Comparison of ENCODE assay signal across 10 cellular contexts in the genomic region with DNA sequence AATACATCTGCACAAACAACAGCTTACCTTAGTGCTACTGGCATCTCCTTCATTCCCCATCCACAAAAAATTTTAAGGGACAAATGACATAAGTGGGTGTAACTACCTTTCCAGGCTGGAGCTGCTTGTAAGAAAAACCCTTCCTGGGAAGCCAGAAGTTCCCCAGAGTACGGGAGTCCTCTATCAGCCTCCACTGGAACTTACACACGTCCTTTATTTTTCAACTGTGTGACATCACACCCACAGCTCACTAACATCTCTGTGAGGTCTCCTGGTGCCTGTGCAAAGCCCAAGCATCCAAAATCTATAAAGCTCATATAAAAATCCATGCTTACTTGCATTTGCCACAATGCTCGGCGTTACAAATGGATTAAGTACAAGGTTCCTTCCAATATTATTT. TPM values are rescaled to one million over a fixed set of nuclear protein-coding genes. Genes with fewer than 3 reads are reported as not detected.
DNase-seq lines count a peak whose midpoint lies in the region; ATAC-seq, FAIRE-seq and TF ChIP-seq lines count a peak whose summit lies in the region.
"Had no signal": no experiment of that assay in that cellular context is flagged by ENCODE, and none has a peak within 500 bp of the region (broad histone marks: within the 10 kb centered on the region; RNA-seq: fewer than 3 reads in every experiment).

No MANE protein-coding gene starts in this region.

- peak overlapping the region in 2 of 12 donors; percentile 28 to 55 for H3K27ac ChIP-seq in heart left ventricle
- peak overlapping the region; percentile 68 for H3K27ac ChIP-seq in keratinocyte (ENCODE audit: control insufficient read depth, insufficient read depth, low read length)
- H3K27ac ChIP-seq in vagina: peak overlapping the region; percentile 55
- H3K27ac ChIP-seq: WERI-Rb-1 had no signal

- H3K4me1 ChIP-seq in heart left ventricle: peaks cover 0 to 89% (median 65%) of the 10 kb centered on the region in 12 donors
- peaks cover 36% of the 10 kb centered on the region for H3K4me1 ChIP-seq in keratinocyte (ENCODE audit: control insufficient read depth, extremely low read depth, insufficient read depth, low read length)
- peaks cover 60% of the 10 kb centered on the region for H3K4me1 ChIP-seq in vagina

- DNase-seq in heart left ventricle (no peak), cardiac septum (ENCODE audit: low spot score) (no peak), keratinocyte (ENCODE audit: low read depth, low spot score) (no peak), vagina (ENCODE audit: extremely low spot score in 2 of 2) (no peak), HuH-7 (ENCODE audit: low spot score) (no peak), NCI-H226 (no peak)
- no peak for DNase-seq in stimulated activated naive CD4-positive, alpha-beta T cell treated with Interleukin-2 at 50 U/mL for 16 hours (lab: John Stamatoyannopoulos, UW)
- DNase-seq: NCI-H2107, WERI-Rb-1 had no signal

- H3K9me3 Mint-ChIP-seq in activated naive CD8-positive, alpha-beta T cell (ENCODE audit: low read depth): no peaks in the 10 kb centered on the region

- peak overlapping the region; percentile 75 for H3K4me3 Mint-ChIP-seq in activated naive CD8-positive, alpha-beta T cell

- TF ChIP-seq POLR2A in heart left ventricle (IDR thresholded peaks at IDR 0.05) (no peak), vagina (IDR thresholded peaks at IDR 0.05) (no peak)

- H3K36me3 Mint-ChIP-seq in activated naive CD8-positive, alpha-beta T cell: peaks cover 6% of the 10 kb centered on the region

- FAIRE-seq in keratinocyte (lab: Jason Lieb, UNC): no peak

- H2AFZ ChIP-seq in keratinocyte (ENCODE audit: control insufficient read depth, low read length): no peak overlapping the region

- intact Hi-C loops in heart left ventricle (cut with DNase I) (no loop called here), cardiac septum (cut with DNase I) (no loop called here), vagina (cut with DNase I) (no loop called here)

- H3K36me3 ChIP-seq in heart left ventricle (no peaks in the 10 kb centered on the region), keratinocyte (ENCODE audit: control insufficient read depth in 2 of 2, extremely low read depth in 1 of 2, insufficient read depth in 2 of 2, low read length in 2 of 2) (no peaks in the 10 kb centered on the region), vagina (no peaks in the 10 kb centered on the region)
- H3K36me3 ChIP-seq: WERI-Rb-1 had no signal

- no peaks in the 10 kb centered on the region for H3K27me3 Mint-ChIP-seq in activated naive CD8-positive, alpha-beta T cell

- peak in 3 of 4 donors; percentile 29 to 43 (median 40) for ATAC-seq in heart left ventricle

- H3K27me3 ChIP-seq in heart left ventricle (no peaks in the 10 kb centered on the region), keratinocyte (ENCODE audit: control insufficient read depth, extremely low read depth, insufficient read depth, low read length) (no peaks in the 10 kb centered on the region), vagina (no peaks in the 10 kb centered on the region)

- peak overlapping the region; percentile 96 for H3K27ac Mint-ChIP-seq in activated naive CD8-positive, alpha-beta T cell

- peaks cover 53% of the 10 kb centered on the region for H3K4me1 Mint-ChIP-seq in activated naive CD8-positive, alpha-beta T cell (ENCODE audit: low read depth)

- WGBS in heart left ventricle, 4 donors: 38 to 58% (median 49%) methylated on average over 4 of the region's 4 CpGs

- peak overlapping the region in 4 of 12 donors; percentile 4 to 15 (median 6) for H3K4me3 ChIP-seq in heart left ventricle
- H3K4me3 ChIP-seq in keratinocyte (ENCODE audit: control insufficient read depth in 2 of 3, extremely low read depth in 1 of 3, insufficient read depth in 2 of 3, low read depth in 1 of 3, low read length in 3 of 3): peak overlapping the region in 1 of 3 experiments; percentile 41
- peak overlapping the region in 1 of 2 donors; percentile 10 for H3K4me3 ChIP-seq in vagina

- H3K4me2 ChIP-seq in keratinocyte (ENCODE audit: control insufficient read depth, extremely low read depth, insufficient read depth, low read depth, low read length): peak overlapping the region; percentile 54

- dilution Hi-C loops in keratinocyte (cut with MboI; ENCODE audit: extremely low pct_ligation_motif_present, low sequenced_read_pairs): no loop called here

- peak overlapping the region; percentile 64 for H3K9ac ChIP-seq in keratinocyte (ENCODE audit: control insufficient read depth, extremely low read depth, insufficient read depth, low read length)

- TF ChIP-seq CTCF in heart left ventricle (IDR thresholded peaks at IDR 0.05): no peak
- TF ChIP-seq CTCF in keratinocyte (optimal IDR thresholded peaks at IDR 0.05 in 1 of 3, IDR thresholded peaks at IDR 0.05 in 1 of 3, conservative IDR thresholded peaks at IDR 0.05 in 1 of 3; ENCODE audit: extremely low read depth in 1 of 3, insufficient read depth in 2 of 3, low read length in 3 of 3): no peak
- no peak for TF ChIP-seq CTCF in vagina (IDR thresholded peaks at IDR 0.05)

- no peaks in the 10 kb centered on the region for H4K20me1 ChIP-seq in keratinocyte (ENCODE audit: control insufficient read depth, extremely low read depth, insufficient read depth, low read length)

- peaks cover 53% of the 10 kb centered on the region for H3K79me2 ChIP-seq in keratinocyte (ENCODE audit: control insufficient read depth, insufficient read depth, low read length)

- no peaks in the 10 kb centered on the region for H3K9me3 ChIP-seq in heart left ventricle
- no peaks in the 10 kb centered on the region for H3K9me3 ChIP-seq in keratinocyte (ENCODE audit: control insufficient read depth, low read depth, low read length)
- no peaks in the 10 kb centered on the region for H3K9me3 ChIP-seq in vagina

- H3K9me1 ChIP-seq in keratinocyte (ENCODE audit: control insufficient read depth, extremely low read depth, insufficient read depth, low read length): peaks cover 3% of the 10 kb centered on the region

RNA-seq across cellular contexts. Expression of a gene that starts 27.6 kb away (rescaled TPM):
- total RNA-seq in heart left ventricle (100 to 1,000 TPM in 4 of 9 donors, 10 to 100 TPM in 5; 71.0 to 161 (median 98.3) TPM), cardiac septum (77.1 TPM), vagina (30.7 TPM)
- polyA plus RNA-seq in heart left ventricle (10 to 100 TPM; 42.3 to 52.9 TPM), keratinocyte (6.8 to 18.5 TPM (median 17.2 TPM) in 3 replicates)
- 2.9 TPM for polyA plus RNA-seq in keratinocyte (2011; ENCODE audit: low read depth)
- polyA plus RNA-seq in keratinocyte (2011; cell fraction: cytosol; rRNA removed): 8.3 and 9.4 TPM in 2 replicates
- polyA plus RNA-seq in keratinocyte (2011; cell fraction: nucleus; rRNA removed): 22.2 and 27.2 TPM in 2 replicates
- 4.2 and 16.4 TPM in 2 replicates for polyA plus RNA-seq in keratinocyte (2012; ENCODE audit: low replicate concordance)
- 27.4 to 75.5 TPM (median 34.8 TPM) in 3 replicates for polyA minus RNA-seq in keratinocyte
- polyA minus RNA-seq in keratinocyte (2011; cell fraction: cytosol; rRNA and poly(A)+ RNA removed): 12.9 TPM
- polyA minus RNA-seq in keratinocyte (2011; cell fraction: nucleus; rRNA and poly(A)+ RNA removed): 26.0 and 36.4 TPM in 2 replicates
